Comparison of ENCODE assay signal across 13 cellular contexts in the genomic region with DNA sequence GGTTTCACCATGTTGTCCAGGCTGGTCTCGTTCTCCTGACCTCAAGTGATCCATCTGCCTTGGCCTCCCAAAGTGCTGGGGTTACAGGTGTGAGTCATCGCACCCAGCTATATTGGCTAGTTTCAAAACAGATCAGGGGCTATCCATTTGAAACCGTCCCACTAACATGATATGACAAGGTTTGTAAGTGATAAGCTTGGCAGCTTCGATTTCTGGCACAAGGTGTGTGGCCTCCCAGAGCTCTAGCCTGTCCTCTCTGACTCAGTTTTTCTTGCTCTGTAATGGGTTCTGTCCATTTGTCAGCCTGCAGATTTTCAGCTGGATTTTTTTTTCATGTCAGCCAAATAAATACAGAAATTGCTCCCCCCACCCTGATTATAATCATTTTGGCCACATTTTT. TPM values are rescaled to one million over a fixed set of nuclear protein-coding genes. Genes with fewer than 3 reads are reported as not detected.
DNase-seq lines count a peak whose midpoint lies in the region; ATAC-seq and TF ChIP-seq lines count a peak whose summit lies in the region.
"Had no signal": no experiment of that assay in that cellular context is flagged by ENCODE, and none has a peak within 500 bp of the region (broad histone marks: within the 10 kb centered on the region; RNA-seq: fewer than 3 reads in every experiment).

No MANE protein-coding gene starts in this region.

- TF ChIP-seq CTCF in GM06990 (IDR thresholded peaks at IDR 0.05; ENCODE audit: insufficient read depth, low read length, poor library complexity, severe bottlenecking), result no peak

- H3K27ac Mint-ChIP-seq in T-helper 17 cell, result peak overlapping the region; percentile 60
- H3K27ac Mint-ChIP-seq: mesothelial cell of epicardium had no signal

- H3K4me3 Mint-ChIP-seq in T-helper 17 cell, result no peak overlapping the region
- H3K4me3 Mint-ChIP-seq: mesothelial cell of epicardium had no signal

- no peaks in the 10 kb centered on the region for H3K36me3 ChIP-seq in GM06990 (ENCODE audit: control insufficient read depth, insufficient read depth, low read length)
- H3K36me3 ChIP-seq: BLaER1 had no signal

- ATAC-seq in GM18873 (IDR thresholded peaks at IDR 0.05; ENCODE audit: low FRiP score, unreplicated experiment) (peak; percentile 51), HG02885 (IDR thresholded peaks at IDR 0.05; ENCODE audit: poor library complexity, unreplicated experiment) (peak; percentile 60), T-helper 17 cell (no peak), GM19395 (IDR thresholded peaks at IDR 0.05; ENCODE audit: unreplicated experiment) (no peak)

- in situ Hi-C loops in G401 (cut with HindIII; ENCODE audit: low sequenced_read_pairs), result no loop called here

- no peak overlapping the region for H3K4me3 ChIP-seq in GM06990 (replicated peaks; ENCODE audit: low read depth, low read length)
- H3K4me3 ChIP-seq: BLaER1 had no signal

- no peaks in the 10 kb centered on the region for H3K36me3 Mint-ChIP-seq in T-helper 17 cell (ENCODE audit: low read depth)

- H3K27me3 Mint-ChIP-seq in T-helper 17 cell, result no peaks in the 10 kb centered on the region

- H3K9me3 ChIP-seq in T-helper 17 cell (ENCODE audit: control insufficient read depth, low read length, poor library complexity, severe bottlenecking), result no peaks in the 10 kb centered on the region
- H3K9me3 ChIP-seq: BLaER1 had no signal

- DNase-seq in GM06990 (ENCODE audit: extremely low read depth, insufficient read length), result peak; percentile 59
- DNase-seq in T-helper 17 cell, result no peak
- no peak for DNase-seq in COLO829 (ENCODE audit: low spot score)
- DNase-seq in NCI-H187 treated with DMSO at 0.1 percent for 48 hours (lab: John Stamatoyannopoulos, UW), result no peak
- DNase-seq in G401 (ENCODE audit: low spot score), result no peak
- DNase-seq: amygdala, hypothalamus, NCI-H1092 had no signal

- peaks cover 11% of the 10 kb centered on the region for H3K4me1 Mint-ChIP-seq in T-helper 17 cell
- H3K4me1 Mint-ChIP-seq: mesothelial cell of epicardium had no signal

- H3K27me3 ChIP-seq in GM06990 (replicated peaks; ENCODE audit: control insufficient read depth, insufficient read depth, low read length), result no peaks in the 10 kb centered on the region
- H3K27me3 ChIP-seq: BLaER1 had no signal

RNA-seq across cellular contexts. Expression of a gene that starts 31.8 kb away (rescaled TPM):
- total RNA-seq in T-helper 17 cell, result 10 to 100 TPM; 21.5 to 23.0 TPM
- 5.8 and 9.2 TPM in 2 replicates for total RNA-seq in G401 (2014; rRNA removed; shearing (Covaris generic))

RNA-seq across cellular contexts. Expression of a gene that starts 55.5 kb away (rescaled TPM):
- 10 to 100 TPM; 10.9 to 12.0 TPM for total RNA-seq in T-helper 17 cell
- total RNA-seq in G401 (2014; rRNA removed; shearing (Covaris generic)), result 16.8 and 22.1 TPM in 2 replicates

Comparison
In these comparisons a context has a peak if more than half of its experiments do, and no peak if none do; other contexts are left out.
1. ATAC-seq: peak in GM18873 (single experiment) and HG02885 (single experiment); none in T-helper 17 cell (single experiment) and GM19395 (single experiment).